1 cellular context compared by ENCODE assay signal in genomic region chr4:47703964-47704363, GRCh38.
TF ChIP-seq lines count a peak whose summit lies in the region.

No MANE protein-coding gene starts in this region.

TF ChIP-seq in SK-N-SH, 30 proteins besides CTCF, POLR2A, EP300 and RAD21 (continued from another document):
- no peak for TF ChIP-seq JUND (IDR thresholded peaks at IDR 0.05)
- no peak for TF ChIP-seq ZBTB33 (IDR thresholded peaks at IDR 0.05; ENCODE audit: borderline replicate concordance, low read depth)
- TF ChIP-seq IRF3 (IDR thresholded peaks at IDR 0.05; ENCODE audit: low read depth, low read length), result no peak
- no peak for TF ChIP-seq YY1 (IDR thresholded peaks at IDR 0.05; ENCODE audit: low read depth)
- TF ChIP-seq MXI1 (IDR thresholded peaks at IDR 0.05; ENCODE audit: low read depth, low read length), result no peak
- no peak for TF ChIP-seq GATA2 (CRISPR knock-in tag; IDR thresholded peaks at IDR 0.05)
- no peak for TF ChIP-seq USF1 (IDR thresholded peaks at IDR 0.05; ENCODE audit: borderline replicate concordance, low read depth)
